ENCODE assay signal across 6 cellular contexts in the genomic region with DNA sequence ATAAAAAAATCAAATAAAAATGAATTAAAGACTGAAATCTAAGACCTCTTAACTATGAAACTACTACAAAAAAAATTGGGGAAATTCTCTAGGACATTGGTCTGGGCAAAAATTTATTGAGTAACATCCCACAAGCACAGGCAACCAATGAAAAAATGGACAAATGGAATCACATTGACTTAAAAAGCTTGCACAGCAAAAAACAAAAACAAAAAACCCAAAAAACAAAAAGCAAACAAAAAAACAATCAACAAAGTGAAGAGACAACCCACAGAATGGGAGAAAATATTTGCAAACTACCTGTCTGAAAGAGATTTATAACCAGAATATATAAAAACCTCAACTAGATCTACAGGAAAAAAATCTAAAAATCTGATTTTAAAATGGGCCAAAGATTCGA.
"Had no signal": no experiment of that assay in that cellular context is flagged by ENCODE, and none has a peak within 500 bp of the region (broad histone marks: within the 10 kb centered on the region; RNA-seq: fewer than 3 reads in every experiment).

No MANE protein-coding gene starts in this region.

- H3K9ac ChIP-seq: GM23248 had no signal

- H3K27ac ChIP-seq: GM23248 had no signal

- H3K4me3 ChIP-seq: GM23248 had no signal

- H2AFZ ChIP-seq: GM23248 had no signal

- FAIRE-seq: HTR-8/SVneo had no signal

- DNase-seq: GM23248, GOT3, H7, HCEC 1CT, KG1 had no signal
